ENCODE assay signal across 1 cellular context in genomic region chr19:2302319-2303208, GRCh38.
TF ChIP-seq lines count a peak whose summit lies in the region.

No MANE protein-coding gene starts in this region.

TF ChIP-seq in SK-N-SH, 30 proteins besides CTCF, POLR2A, EP300 and RAD21 (continued from another document):
- TF ChIP-seq, protein P1, sequence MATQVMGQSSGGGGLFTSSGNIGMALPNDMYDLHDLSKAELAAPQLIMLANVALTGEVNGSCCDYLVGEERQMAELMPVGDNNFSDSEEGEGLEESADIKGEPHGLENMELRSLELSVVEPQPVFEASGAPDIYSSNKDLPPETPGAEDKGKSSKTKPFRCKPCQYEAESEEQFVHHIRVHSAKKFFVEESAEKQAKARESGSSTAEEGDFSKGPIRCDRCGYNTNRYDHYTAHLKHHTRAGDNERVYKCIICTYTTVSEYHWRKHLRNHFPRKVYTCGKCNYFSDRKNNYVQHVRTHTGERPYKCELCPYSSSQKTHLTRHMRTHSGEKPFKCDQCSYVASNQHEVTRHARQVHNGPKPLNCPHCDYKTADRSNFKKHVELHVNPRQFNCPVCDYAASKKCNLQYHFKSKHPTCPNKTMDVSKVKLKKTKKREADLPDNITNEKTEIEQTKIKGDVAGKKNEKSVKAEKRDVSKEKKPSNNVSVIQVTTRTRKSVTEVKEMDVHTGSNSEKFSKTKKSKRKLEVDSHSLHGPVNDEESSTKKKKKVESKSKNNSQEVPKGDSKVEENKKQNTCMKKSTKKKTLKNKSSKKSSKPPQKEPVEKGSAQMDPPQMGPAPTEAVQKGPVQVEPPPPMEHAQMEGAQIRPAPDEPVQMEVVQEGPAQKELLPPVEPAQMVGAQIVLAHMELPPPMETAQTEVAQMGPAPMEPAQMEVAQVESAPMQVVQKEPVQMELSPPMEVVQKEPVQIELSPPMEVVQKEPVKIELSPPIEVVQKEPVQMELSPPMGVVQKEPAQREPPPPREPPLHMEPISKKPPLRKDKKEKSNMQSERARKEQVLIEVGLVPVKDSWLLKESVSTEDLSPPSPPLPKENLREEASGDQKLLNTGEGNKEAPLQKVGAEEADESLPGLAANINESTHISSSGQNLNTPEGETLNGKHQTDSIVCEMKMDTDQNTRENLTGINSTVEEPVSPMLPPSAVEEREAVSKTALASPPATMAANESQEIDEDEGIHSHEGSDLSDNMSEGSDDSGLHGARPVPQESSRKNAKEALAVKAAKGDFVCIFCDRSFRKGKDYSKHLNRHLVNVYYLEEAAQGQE (IDR thresholded peaks at IDR 0.05; ENCODE audit: low read depth, low read length) = no peak
- no peak for TF ChIP-seq RCOR1 (IDR thresholded peaks at IDR 0.05; ENCODE audit: low read length)
- no peak for TF ChIP-seq TAF1 (IDR thresholded peaks at IDR 0.05; ENCODE audit: borderline replicate concordance, low read depth, low read length)
- TF ChIP-seq RXRA (IDR thresholded peaks at IDR 0.05; ENCODE audit: borderline replicate concordance, low read depth) = no peak
- TF ChIP-seq FOXM1 (IDR thresholded peaks at IDR 0.05; ENCODE audit: low read depth) = no peak
- no peak for TF ChIP-seq MXI1 (IDR thresholded peaks at IDR 0.05; ENCODE audit: low read depth, low read length)
